In genomic region chr3:45333549-45333948, GRCh38 we compare ENCODE assay signal across 19 cellular contexts. TPM values are rescaled to one million over a fixed set of nuclear protein-coding genes. Genes with fewer than 3 reads are reported as not detected.
DNase-seq lines count a peak whose midpoint lies in the region; ATAC-seq and TF ChIP-seq lines count a peak whose summit lies in the region.
"Had no signal": no experiment of that assay in that cellular context is flagged by ENCODE, and none has a peak within 500 bp of the region (broad histone marks: within the 10 kb centered on the region; RNA-seq: fewer than 3 reads in every experiment).

No MANE protein-coding gene starts in this region.

- TF ChIP-seq EP300 in sigmoid colon (IDR thresholded peaks at IDR 0.05), result no peak

- no peak for ATAC-seq in GM21529 (IDR thresholded peaks at IDR 0.05; ENCODE audit: unreplicated experiment)
- ATAC-seq in HG02981 (IDR thresholded peaks at IDR 0.05; ENCODE audit: unreplicated experiment), result no peak
- ATAC-seq: body of pancreas, left lung, T-helper 17 cell had no signal

- TF ChIP-seq CTCF in HFF-Myc (IDR thresholded peaks at IDR 0.05; ENCODE audit: low read depth, low read length, missing control alignments), result peak; percentile 11
- no peak for TF ChIP-seq CTCF in GM20000 (IDR thresholded peaks at IDR 0.05; ENCODE audit: extremely low read depth, missing control alignments)
- no peak for TF ChIP-seq CTCF in sigmoid colon (IDR thresholded peaks at IDR 0.05)

- H3K27ac ChIP-seq in sigmoid colon, result no peak overlapping the region
- H3K27ac ChIP-seq: body of pancreas, left lung, ovary, skin epidermis had no signal

- no peaks in the 10 kb centered on the region for H3K9me3 ChIP-seq in sigmoid colon
- H3K9me3 ChIP-seq: body of pancreas, left lung, ovary had no signal

- WGBS in sigmoid colon, 2 donors, result 64 to 80% methylated on average over 2 of the region's 2 CpGs

- no peaks in the 10 kb centered on the region for H3K27me3 ChIP-seq in sigmoid colon
- H3K27me3 ChIP-seq: body of pancreas, ovary had no signal

- TF ChIP-seq POLR2A in erythroblast (IDR thresholded peaks at IDR 0.05; ENCODE audit: low read length) (no peak), sigmoid colon (IDR thresholded peaks at IDR 0.05) (no peak)

- no peak overlapping the region for H3K4me3 ChIP-seq in HFF-Myc (replicated peaks; ENCODE audit: low read depth, low read length)
- no peak overlapping the region for H3K4me3 ChIP-seq in sigmoid colon
- H3K4me3 ChIP-seq: body of pancreas, left lung, ovary, skin epidermis had no signal

- no peaks in the 10 kb centered on the region for H3K36me3 ChIP-seq in sigmoid colon
- H3K36me3 ChIP-seq: left lung, ovary had no signal

- no peaks in the 10 kb centered on the region for H3K4me1 ChIP-seq in sigmoid colon
- H3K4me1 ChIP-seq: body of pancreas, left lung had no signal

- DNase-seq in AG20443 (ENCODE audit: low spot score) (peak; percentile 27), HFF-Myc (ENCODE audit: extremely low read depth, low read depth) (no peak), SKM-1 (lab: John Stamatoyannopoulos, UW; ENCODE audit: unreplicated experiment) (peak; percentile 26), erythroblast (lab: John Stamatoyannopoulos, UW) (peak; percentile 9 to 20), GM20000 (ENCODE audit: low spot score) (no peak), sigmoid colon (no peak)
- DNase-seq: activated CD4-positive, CD25-positive, alpha-beta regulatory T cell treated with anti-CD3 and anti-CD28 coated beads, Interleukin-2, amount 50 U/mL, for 72 hours; activated CD8-positive, alpha-beta memory T cell treated with anti-CD3 and anti-CD28 coated beads, Interleukin-2, amount 50 U/mL, for 48 hours; activated naive CD4-positive, alpha-beta T cell treated with Interleukin-2 at 50 U/mL for 16 hours; body of pancreas; left lung; NCI-H2107; NCI-H748 treated with DMSO at 0.1 percent for 48 hours; ovary; T-helper 17 cell; trophoblast cell had no signal

- intact Hi-C loops in sigmoid colon (cut with DNase I), result no loop called here

RNA-seq across cellular contexts. Expression of gene LARS2, which starts 54.8 kb away (rescaled TPM):
- 10 to 100 TPM in 2 of 4 donors, 1 to 10 TPM in 2; 6.4 to 12.5 (median 10.7) TPM for total RNA-seq in sigmoid colon
- 10 to 100 TPM in 1 of 3 donors, 1 to 10 TPM in 2; 5.4 to 17.1 (median 5.8) TPM for polyA plus RNA-seq in sigmoid colon

Comparison
In these comparisons a context has a peak if more than half of its experiments do, and no peak if none do; other contexts are left out.
1. DNase-seq: peak in AG20443 (single experiment), SKM-1 (single experiment) and erythroblast (2 of 2); none in HFF-Myc (single experiment), GM20000 (single experiment) and sigmoid colon (single experiment).